Comparison of ENCODE assay signal across 16 cellular contexts in the genomic region with DNA sequence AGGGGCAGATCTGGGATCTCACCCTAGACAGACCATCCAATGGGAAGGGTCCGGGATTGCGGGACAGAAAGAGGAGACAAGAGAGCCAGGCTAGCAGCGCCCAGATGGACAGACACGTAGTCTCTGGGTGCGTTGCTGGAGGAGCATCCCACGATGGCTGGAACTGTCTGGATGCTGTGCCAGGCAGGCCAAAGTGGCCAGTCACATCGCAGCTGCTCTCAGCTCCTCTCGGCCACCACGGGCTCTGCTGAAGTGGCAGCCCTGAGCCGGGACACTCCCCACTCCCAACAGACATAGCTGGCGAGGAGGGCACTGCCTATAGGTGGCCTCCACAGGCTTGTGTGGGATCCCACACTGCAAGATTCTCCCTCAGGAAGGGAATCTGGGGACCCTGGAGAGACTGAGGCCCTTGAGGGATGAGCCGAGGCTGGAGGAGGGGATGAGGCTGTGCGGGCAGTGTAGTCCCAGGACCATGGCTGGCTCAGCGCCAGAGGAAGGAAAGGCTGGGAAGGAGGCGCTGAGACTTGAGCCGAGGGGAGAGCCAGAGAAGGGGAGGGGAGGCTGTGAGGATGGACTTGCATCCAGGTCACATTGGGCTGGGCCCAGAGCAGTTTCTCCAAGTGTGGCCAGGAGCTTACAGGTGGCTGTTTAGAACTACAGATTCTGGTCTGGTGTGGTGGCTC. TPM values are rescaled to one million over a fixed set of nuclear protein-coding genes. Genes with fewer than 3 reads are reported as not detected.
"Had no signal": no experiment of that assay in that cellular context is flagged by ENCODE, and none has a peak within 500 bp of the region (broad histone marks: within the 10 kb centered on the region; RNA-seq: fewer than 3 reads in every experiment).

No MANE protein-coding gene starts in this region.

- H3K9me3 ChIP-seq: upper lobe of left lung had no signal

- H3K36me3 ChIP-seq: brain microvascular endothelial cell, upper lobe of left lung had no signal

- H3K27me3 Mint-ChIP-seq: activated naive CD4-positive, alpha-beta T cell treated with anti-CD3 and anti-CD28 coated beads, Interleukin-2, amount 50 U/mL, for 24 hours; activated T-helper 17 cell treated with anti-CD3 and anti-CD28 coated beads, Interleukin-2, amount 50 U/mL, for 72 hours; stimulated activated naive CD8-positive, alpha-beta T cell treated with anti-CD3 and anti-CD28 coated beads, Interleukin-15, Interleukin-2, amounts not matched to agents 100 ng/mL and 50 ng/mL, for 24 hours had no signal

- H3K4me1 Mint-ChIP-seq: activated naive CD4-positive, alpha-beta T cell treated with anti-CD3 and anti-CD28 coated beads, Interleukin-2, amount 50 U/mL, for 24 hours; activated T-helper 17 cell treated with anti-CD3 and anti-CD28 coated beads, Interleukin-2, amount 50 U/mL, for 72 hours; natural killer cell had no signal

- H3K4me3 Mint-ChIP-seq: activated naive CD4-positive, alpha-beta T cell treated with anti-CD3 and anti-CD28 coated beads, Interleukin-2, amount 50 U/mL, for 24 hours; activated T-helper 17 cell treated with anti-CD3 and anti-CD28 coated beads, Interleukin-2, amount 50 U/mL, for 72 hours; dendritic cell treated with granulocyte-macrophage colony-stimulating factor and Interleukin-4, amounts not matched to agents 40 ng/mL and 50 ng/mL, for 4 days; natural killer cell; stimulated activated naive CD8-positive, alpha-beta T cell treated with anti-CD3 and anti-CD28 coated beads, Interleukin-15, Interleukin-2, amounts not matched to agents 100 ng/mL and 50 ng/mL, for 24 hours; T-helper 1 cell treated with Interleukin-12 subunit alpha and Interleukin-12 subunit beta and Interleukin-4 antibody, amounts not matched to agents 30 μg/mL and 1 μg/mL, for 36 hours had no signal

- H3K36me3 Mint-ChIP-seq: activated naive CD4-positive, alpha-beta T cell treated with anti-CD3 and anti-CD28 coated beads, Interleukin-2, amount 50 U/mL, for 24 hours; natural killer cell had no signal

- H3K79me2 ChIP-seq: hepatocyte had no signal

- ATAC-seq: activated T-helper 17 cell treated with anti-CD3 and anti-CD28 coated beads, Interleukin-2, amount 50 U/mL, for 72 hours had no signal

- DNase-seq: activated CD4-positive, alpha-beta T cell treated with anti-CD3 and anti-CD28 coated beads for 4 hours; amygdala; brain microvascular endothelial cell; cerebellar nuclear complex; natural killer cell; stimulated activated CD4-positive, alpha-beta T cell treated with anti-CD3 and anti-CD28 coated beads, Interleukin-4, amount 100 ng/mL, for 1 hour; stimulated activated CD8-positive, alpha-beta memory T cell treated with anti-CD3 and anti-CD28 coated beads, Interleukin-4, amount 100 ng/mL, for 48 hours; upper lobe of left lung had no signal

- H3K27me3 ChIP-seq: brain microvascular endothelial cell, hepatocyte, upper lobe of left lung had no signal

- H3K27ac Mint-ChIP-seq: activated T-helper 17 cell treated with anti-CD3 and anti-CD28 coated beads, Interleukin-2, amount 50 U/mL, for 72 hours; dendritic cell treated with granulocyte-macrophage colony-stimulating factor and Interleukin-4, amounts not matched to agents 40 ng/mL and 50 ng/mL, for 4 days; natural killer cell; stimulated activated naive CD8-positive, alpha-beta T cell treated with anti-CD3 and anti-CD28 coated beads, Interleukin-15, Interleukin-2, amounts not matched to agents 100 ng/mL and 50 ng/mL, for 24 hours; T-helper 1 cell treated with Interleukin-12 subunit alpha and Interleukin-12 subunit beta and Interleukin-4 antibody, amounts not matched to agents 30 μg/mL and 1 μg/mL, for 36 hours had no signal

- H2AFZ ChIP-seq: hepatocyte had no signal

- H3K4me3 ChIP-seq: hepatocyte, lung, upper lobe of left lung had no signal

- H3K4me2 ChIP-seq: hepatocyte had no signal

- H3K9me3 Mint-ChIP-seq: activated naive CD4-positive, alpha-beta T cell treated with anti-CD3 and anti-CD28 coated beads, Interleukin-2, amount 50 U/mL, for 24 hours; activated T-helper 17 cell treated with anti-CD3 and anti-CD28 coated beads, Interleukin-2, amount 50 U/mL, for 72 hours; dendritic cell treated with granulocyte-macrophage colony-stimulating factor and Interleukin-4, amounts not matched to agents 40 ng/mL and 50 ng/mL, for 4 days; natural killer cell; stimulated activated naive CD8-positive, alpha-beta T cell treated with anti-CD3 and anti-CD28 coated beads, Interleukin-15, Interleukin-2, amounts not matched to agents 100 ng/mL and 50 ng/mL, for 24 hours; T-helper 1 cell treated with Interleukin-12 subunit alpha and Interleukin-12 subunit beta and Interleukin-4 antibody, amounts not matched to agents 30 μg/mL and 1 μg/mL, for 36 hours had no signal

- H3K27ac ChIP-seq: brain microvascular endothelial cell, hepatocyte, upper lobe of left lung had no signal

RNA-seq across cellular contexts. Expression of a gene that starts 38.8 kb away (rescaled TPM):
- total RNA-seq: hepatocyte, mononuclear cell had no signal
- polyA plus RNA-seq: hepatocyte, lung had no signal
